Comparison of ENCODE assay signal across 18 cellular contexts in genomic region chr5:68817696-68818695, GRCh38.
DNase-seq lines count a peak whose midpoint lies in the region; TF ChIP-seq lines count a peak whose summit lies in the region.
"Had no signal": no experiment of that assay in that cellular context is flagged by ENCODE, and none has a peak within 500 bp of the region (broad histone marks: within the 10 kb centered on the region; RNA-seq: fewer than 3 reads in every experiment).

No MANE protein-coding gene starts in this region.

- H3K27me3 Mint-ChIP-seq in neural crest cell (ENCODE audit: low read depth) (no peaks in the 10 kb centered on the region), type B pancreatic cell (no peaks in the 10 kb centered on the region)
- H3K27me3 Mint-ChIP-seq in activated T-cell treated with anti-CD3 and anti-CD28 coated beads, Interleukin-2, amount 50 U/mL, for 24 hours: peaks cover 20% of the 10 kb centered on the region

- peaks cover 0 to 13% (median 9%) of the 10 kb centered on the region in 10 experiments; a peak in 15 of 20 replicates for H3K4me1 ChIP-seq in BLaER1 treated with 17β-estradiol and CSF1 and Interleukin-3, amounts not matched to agents 10 nM and 100 nM
- H3K4me1 ChIP-seq: testis had no signal

- H3K4me3 ChIP-seq in BLaER1 treated with 17β-estradiol and CSF1 and Interleukin-3, amounts not matched to agents 10 nM and 100 nM: no peak overlapping the region
- H3K4me3 ChIP-seq: hepatocyte, ovary, testis had no signal

- H3K9ac ChIP-seq in BLaER1 treated with 17β-estradiol and CSF1 and Interleukin-3, amounts not matched to agents 10 nM and 100 nM: no peak overlapping the region

- no peaks in the 10 kb centered on the region for H3K27me3 ChIP-seq in BLaER1 treated with 17β-estradiol and CSF1 and Interleukin-3, amounts not matched to agents 10 nM and 100 nM
- H3K27me3 ChIP-seq: hepatocyte, ovary, testis had no signal

- peaks cover 2% of the 10 kb centered on the region for H3K36me3 Mint-ChIP-seq in neural crest cell (ENCODE audit: low read depth)
- no peaks in the 10 kb centered on the region for H3K36me3 Mint-ChIP-seq in activated T-cell treated with anti-CD3 and anti-CD28 coated beads, Interleukin-2, amount 50 U/mL, for 24 hours (ENCODE audit: low read depth)
- no peaks in the 10 kb centered on the region for H3K36me3 Mint-ChIP-seq in type B pancreatic cell
- H3K36me3 Mint-ChIP-seq: activated naive CD8-positive, alpha-beta T cell; T-cell had no signal

- DNase-seq in NCI-H446 treated with DMSO at 0.1 percent for 48 hours (lab: John Stamatoyannopoulos, UW) (peak; percentile 72), fibroblast of gingiva (ENCODE audit: low read depth) (peak; percentile 66), neural crest cell (ENCODE audit: low read depth, low spot score) (no peak), RPMI8226 (no peak), type B pancreatic cell (ENCODE audit: extremely low spot score, unreplicated experiment) (no peak)
- no peak for DNase-seq in activated T-cell treated with anti-CD3 and anti-CD28 coated beads, Interleukin-2, amount 50 U/mL, for 24 hours
- DNase-seq in activated CD8-positive, alpha-beta memory T cell treated with anti-CD3 and anti-CD28 coated beads for 24 hours: no peak
- DNase-seq: activated B cell treated with CpG ODN at 0.5 μM for 24 hours, cerebellar nuclear complex, NCI-H187, ovary, T-cell, testis had no signal

- H3K9me3 ChIP-seq in BLaER1 treated with 17β-estradiol and CSF1 and Interleukin-3, amounts not matched to agents 10 nM and 100 nM (replicated peaks in 1 of 11): no peaks in the 10 kb centered on the region
- H3K9me3 ChIP-seq: ovary, testis had no signal

- H3K36me3 ChIP-seq in BLaER1 treated with 17β-estradiol and CSF1 and Interleukin-3, amounts not matched to agents 10 nM and 100 nM: no peaks in the 10 kb centered on the region
- H3K36me3 ChIP-seq: ovary had no signal

- no peak overlapping the region for H3K4me3 Mint-ChIP-seq in neural crest cell
- H3K4me3 Mint-ChIP-seq in activated T-cell treated with anti-CD3 and anti-CD28 coated beads, Interleukin-2, amount 50 U/mL, for 24 hours: no peak overlapping the region
- no peak overlapping the region for H3K4me3 Mint-ChIP-seq in type B pancreatic cell
- H3K4me3 Mint-ChIP-seq: activated B cell treated with CpG ODN at 0.5 μM for 24 hours; activated naive CD8-positive, alpha-beta T cell; T-cell had no signal

- peak overlapping the region in 9 of 11 experiments; percentile 7 to 60 (median 53); a peak in 16 of 22 replicates for H3K4me2 ChIP-seq in BLaER1 treated with 17β-estradiol and CSF1 and Interleukin-3, amounts not matched to agents 10 nM and 100 nM
- H3K4me2 ChIP-seq: hepatocyte had no signal

- TF ChIP-seq CTCF in neural crest cell (conservative IDR thresholded peaks at IDR 0.05): no peak
- TF ChIP-seq CTCF in type B pancreatic cell (conservative IDR thresholded peaks at IDR 0.05): no peak

- H3K27ac Mint-ChIP-seq in neural crest cell (ENCODE audit: unreplicated experiment): peak overlapping the region; percentile 57
- no peak overlapping the region for H3K27ac Mint-ChIP-seq in activated T-cell treated with anti-CD3 and anti-CD28 coated beads, Interleukin-2, amount 50 U/mL, for 24 hours
- H3K27ac Mint-ChIP-seq in type B pancreatic cell: no peak overlapping the region
- H3K27ac Mint-ChIP-seq: activated B cell treated with CpG ODN at 0.5 μM for 24 hours; activated naive CD8-positive, alpha-beta T cell; T-cell had no signal

- H4K20me1 ChIP-seq in BLaER1 treated with 17β-estradiol and CSF1 and Interleukin-3, amounts not matched to agents 10 nM and 100 nM: no peaks in the 10 kb centered on the region

- H3K9me3 Mint-ChIP-seq in neural crest cell (peaks cover 7% of the 10 kb centered on the region), type B pancreatic cell (peaks cover 13% of the 10 kb centered on the region)
- H3K9me3 Mint-ChIP-seq in activated T-cell treated with anti-CD3 and anti-CD28 coated beads, Interleukin-2, amount 50 U/mL, for 24 hours: no peaks in the 10 kb centered on the region

- no peak overlapping the region for H3K27ac ChIP-seq in BLaER1 treated with 17β-estradiol and CSF1 and Interleukin-3, amounts not matched to agents 10 nM and 100 nM
- H3K27ac ChIP-seq: epithelial cell of prostate, hepatocyte, ovary, RWPE1, testis had no signal

- H3K4me1 Mint-ChIP-seq in neural crest cell (peaks cover 19% of the 10 kb centered on the region), type B pancreatic cell (ENCODE audit: unreplicated experiment) (no peaks in the 10 kb centered on the region)
- no peaks in the 10 kb centered on the region for H3K4me1 Mint-ChIP-seq in activated T-cell treated with anti-CD3 and anti-CD28 coated beads, Interleukin-2, amount 50 U/mL, for 24 hours (ENCODE audit: low read depth)
- H3K4me1 Mint-ChIP-seq: activated B cell treated with CpG ODN at 0.5 μM for 24 hours, T-cell had no signal

Comparison
In these comparisons a context has a peak if more than half of its experiments do, and no peak if none do; other contexts are left out.
1. DNase-seq: peak in NCI-H446 treated with DMSO at 0.1 percent for 48 hours (single experiment) and fibroblast of gingiva (single experiment); none in neural crest cell (single experiment), activated T-cell treated with anti-CD3 and anti-CD28 coated beads, Interleukin-2, amount 50 U/mL, for 24 hours (single experiment), RPMI8226 (single experiment), activated CD8-positive, alpha-beta memory T cell treated with anti-CD3 and anti-CD28 coated beads for 24 hours (single experiment) and type B pancreatic cell (single experiment).